Comparison of ENCODE assay signal across 3 cellular contexts in genomic region chr4:130668859-130669258, GRCh38.
"Had no signal": no experiment of that assay in that cellular context is flagged by ENCODE, and none has a peak within 500 bp of the region (broad histone marks: within the 10 kb centered on the region; RNA-seq: fewer than 3 reads in every experiment).

No MANE protein-coding gene starts in this region.

- ATAC-seq: GM12878 had no signal

- H3K4me3 ChIP-seq: GM12878 had no signal

- DNase-seq: GDM1, GF-D8 had no signal
